In genomic region chr2:218568190-218569037, GRCh38 we compare ENCODE assay signal across 1 cellular context.
TF ChIP-seq lines count a peak whose summit lies in the region.

Gene CNOT9 (plus strand): TSS chr2:218568839. CDS start chr2:218568955, 116 bp downstream.
A gene with protein sequence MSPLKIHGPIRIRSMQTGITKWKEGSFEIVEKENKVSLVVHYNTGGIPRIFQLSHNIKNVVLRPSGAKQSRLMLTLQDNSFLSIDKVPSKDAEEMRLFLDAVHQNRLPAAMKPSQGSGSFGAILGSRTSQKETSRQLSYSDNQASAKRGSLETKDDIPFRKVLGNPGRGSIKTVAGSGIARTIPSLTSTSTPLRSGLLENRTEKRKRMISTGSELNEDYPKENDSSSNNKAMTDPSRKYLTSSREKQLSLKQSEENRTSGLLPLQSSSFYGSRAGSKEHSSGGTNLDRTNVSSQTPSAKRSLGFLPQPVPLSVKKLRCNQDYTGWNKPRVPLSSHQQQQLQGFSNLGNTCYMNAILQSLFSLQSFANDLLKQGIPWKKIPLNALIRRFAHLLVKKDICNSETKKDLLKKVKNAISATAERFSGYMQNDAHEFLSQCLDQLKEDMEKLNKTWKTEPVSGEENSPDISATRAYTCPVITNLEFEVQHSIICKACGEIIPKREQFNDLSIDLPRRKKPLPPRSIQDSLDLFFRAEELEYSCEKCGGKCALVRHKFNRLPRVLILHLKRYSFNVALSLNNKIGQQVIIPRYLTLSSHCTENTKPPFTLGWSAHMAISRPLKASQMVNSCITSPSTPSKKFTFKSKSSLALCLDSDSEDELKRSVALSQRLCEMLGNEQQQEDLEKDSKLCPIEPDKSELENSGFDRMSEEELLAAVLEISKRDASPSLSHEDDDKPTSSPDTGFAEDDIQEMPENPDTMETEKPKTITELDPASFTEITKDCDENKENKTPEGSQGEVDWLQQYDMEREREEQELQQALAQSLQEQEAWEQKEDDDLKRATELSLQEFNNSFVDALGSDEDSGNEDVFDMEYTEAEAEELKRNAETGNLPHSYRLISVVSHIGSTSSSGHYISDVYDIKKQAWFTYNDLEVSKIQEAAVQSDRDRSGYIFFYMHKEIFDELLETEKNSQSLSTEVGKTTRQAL (minus strand): TSS chr2:218568351. CDS start chr2:218558653, 9,698 bp downstream.

TF ChIP-seq in K562, 482 proteins besides CTCF, POLR2A, EP300 and RAD21 (continued from another document and continues in another):
- TF ChIP-seq, protein P1, sequence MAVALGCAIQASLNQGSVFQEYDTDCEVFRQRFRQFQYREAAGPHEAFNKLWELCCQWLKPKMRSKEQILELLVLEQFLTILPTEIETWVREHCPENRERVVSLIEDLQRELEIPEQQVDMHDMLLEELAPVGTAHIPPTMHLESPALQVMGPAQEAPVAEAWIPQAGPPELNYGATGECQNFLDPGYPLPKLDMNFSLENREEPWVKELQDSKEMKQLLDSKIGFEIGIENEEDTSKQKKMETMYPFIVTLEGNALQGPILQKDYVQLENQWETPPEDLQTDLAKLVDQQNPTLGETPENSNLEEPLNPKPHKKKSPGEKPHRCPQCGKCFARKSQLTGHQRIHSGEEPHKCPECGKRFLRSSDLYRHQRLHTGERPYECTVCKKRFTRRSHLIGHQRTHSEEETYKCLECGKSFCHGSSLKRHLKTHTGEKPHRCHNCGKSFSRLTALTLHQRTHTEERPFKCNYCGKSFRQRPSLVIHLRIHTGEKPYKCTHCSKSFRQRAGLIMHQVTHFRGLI (CRISPR knock-in tag; IDR thresholded peaks at IDR 0.05), result no peak
- TF ChIP-seq HLTF (IDR thresholded peaks at IDR 0.05) (0 out of 2 replicates have a peak, but pooled peaks have one; percentile 41), ZNF282 (CRISPR knock-in tag; IDR thresholded peaks at IDR 0.05) (0 out of 2 replicates have a peak, but pooled peaks have one; percentile 64), JUND (IDR thresholded peaks at IDR 0.05; ENCODE audit: borderline replicate concordance, low read depth, low read length) (peak; percentile 19; the same call in 1 of the 2 replicates), JUND (tag; IDR thresholded peaks at IDR 0.05; ENCODE audit: borderline replicate concordance, low read depth, low read length) (peak; percentile 27; the same call in 1 of the 3 replicates), CCNT2 (IDR thresholded peaks at IDR 0.05; ENCODE audit: borderline replicate concordance, extremely low read depth, insufficient read length, low read depth, low read length) (peak; percentile 54), ZNF717 (CRISPR knock-in tag; IDR thresholded peaks at IDR 0.05) (no peak), RHOXF2B (CRISPR knock-in tag; conservative IDR thresholded peaks at IDR 0.05) (no peak), RNF2 (IDR thresholded peaks at IDR 0.05) (peak; percentile 89), HDAC8 (tag; IDR thresholded peaks at IDR 0.05) (0 out of 2 replicates have a peak, but pooled peaks have one; percentile 48), POLR3G (IDR thresholded peaks at IDR 0.05; ENCODE audit: extremely low read depth, insufficient read length, insufficient replicate concordance) (no peak), ZBTB17 (CRISPR knock-in tag; IDR thresholded peaks at IDR 0.05) (peak; percentile 94), ZNF143 (CRISPR knock-in tag; IDR thresholded peaks at IDR 0.05) (peak; percentile 7; the same call in 1 of the 2 replicates), HCFC1 (IDR thresholded peaks at IDR 0.05; ENCODE audit: low read depth, low read length) (peak; percentile 51), ELF4 (CRISPR knock-in tag; IDR thresholded peaks at IDR 0.05) (no peak), GABPA (tag; conservative IDR thresholded peaks at IDR 0.05; ENCODE audit: low read depth) (peak; percentile 84), TARDBP (IDR thresholded peaks at IDR 0.05) (no peak), RBBP5 (IDR thresholded peaks at IDR 0.05; ENCODE audit: borderline replicate concordance, insufficient read depth, low read length, poor library complexity, severe bottlenecking) (peak; percentile 70), TAF9B (IDR thresholded peaks at IDR 0.05; ENCODE audit: partially characterized antibody) (peak; percentile 52), CTBP1 (IDR thresholded peaks at IDR 0.05; ENCODE audit: borderline replicate concordance) (0 out of 2 replicates have a peak, but pooled peaks have one; percentile 31), EGR1 (conservative IDR thresholded peaks at IDR 0.05) (peak; percentile 99), ZFX (CRISPR knock-in tag; IDR thresholded peaks at IDR 0.05) (peak; percentile 97), SREBF2 (CRISPR knock-in tag; IDR thresholded peaks at IDR 0.05) (0 out of 2 replicates have a peak, but pooled peaks have one; percentile 33), ZNF431 (CRISPR knock-in tag; IDR thresholded peaks at IDR 0.05) (peak; percentile 77), PREB (CRISPR knock-in tag; IDR thresholded peaks at IDR 0.05) (no peak), ARID2 (IDR thresholded peaks at IDR 0.05) (no peak), TRIM28 (IDR thresholded peaks at IDR 0.05) (no peak), KAT2B (IDR thresholded peaks at IDR 0.05; ENCODE audit: low read depth, low read length) (peak; percentile 21), MTF1 (CRISPR knock-in tag; IDR thresholded peaks at IDR 0.05; ENCODE audit: borderline replicate concordance) (no peak), ZNF212 (CRISPR knock-in tag; IDR thresholded peaks at IDR 0.05) (no peak), FOXO4 (CRISPR knock-in tag; IDR thresholded peaks at IDR 0.05) (no peak)
- TF ChIP-seq, protein P2, sequence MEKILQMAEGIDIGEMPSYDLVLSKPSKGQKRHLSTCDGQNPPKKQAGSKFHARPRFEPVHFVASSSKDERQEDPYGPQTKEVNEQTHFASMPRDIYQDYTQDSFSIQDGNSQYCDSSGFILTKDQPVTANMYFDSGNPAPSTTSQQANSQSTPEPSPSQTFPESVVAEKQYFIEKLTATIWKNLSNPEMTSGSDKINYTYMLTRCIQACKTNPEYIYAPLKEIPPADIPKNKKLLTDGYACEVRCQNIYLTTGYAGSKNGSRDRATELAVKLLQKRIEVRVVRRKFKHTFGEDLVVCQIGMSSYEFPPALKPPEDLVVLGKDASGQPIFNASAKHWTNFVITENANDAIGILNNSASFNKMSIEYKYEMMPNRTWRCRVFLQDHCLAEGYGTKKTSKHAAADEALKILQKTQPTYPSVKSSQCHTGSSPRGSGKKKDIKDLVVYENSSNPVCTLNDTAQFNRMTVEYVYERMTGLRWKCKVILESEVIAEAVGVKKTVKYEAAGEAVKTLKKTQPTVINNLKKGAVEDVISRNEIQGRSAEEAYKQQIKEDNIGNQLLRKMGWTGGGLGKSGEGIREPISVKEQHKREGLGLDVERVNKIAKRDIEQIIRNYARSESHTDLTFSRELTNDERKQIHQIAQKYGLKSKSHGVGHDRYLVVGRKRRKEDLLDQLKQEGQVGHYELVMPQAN (IDR thresholded peaks at IDR 0.05; ENCODE audit: borderline replicate concordance), result 0 out of 2 replicates have a peak, but pooled peaks have one; percentile 49
- TF ChIP-seq, protein P3, sequence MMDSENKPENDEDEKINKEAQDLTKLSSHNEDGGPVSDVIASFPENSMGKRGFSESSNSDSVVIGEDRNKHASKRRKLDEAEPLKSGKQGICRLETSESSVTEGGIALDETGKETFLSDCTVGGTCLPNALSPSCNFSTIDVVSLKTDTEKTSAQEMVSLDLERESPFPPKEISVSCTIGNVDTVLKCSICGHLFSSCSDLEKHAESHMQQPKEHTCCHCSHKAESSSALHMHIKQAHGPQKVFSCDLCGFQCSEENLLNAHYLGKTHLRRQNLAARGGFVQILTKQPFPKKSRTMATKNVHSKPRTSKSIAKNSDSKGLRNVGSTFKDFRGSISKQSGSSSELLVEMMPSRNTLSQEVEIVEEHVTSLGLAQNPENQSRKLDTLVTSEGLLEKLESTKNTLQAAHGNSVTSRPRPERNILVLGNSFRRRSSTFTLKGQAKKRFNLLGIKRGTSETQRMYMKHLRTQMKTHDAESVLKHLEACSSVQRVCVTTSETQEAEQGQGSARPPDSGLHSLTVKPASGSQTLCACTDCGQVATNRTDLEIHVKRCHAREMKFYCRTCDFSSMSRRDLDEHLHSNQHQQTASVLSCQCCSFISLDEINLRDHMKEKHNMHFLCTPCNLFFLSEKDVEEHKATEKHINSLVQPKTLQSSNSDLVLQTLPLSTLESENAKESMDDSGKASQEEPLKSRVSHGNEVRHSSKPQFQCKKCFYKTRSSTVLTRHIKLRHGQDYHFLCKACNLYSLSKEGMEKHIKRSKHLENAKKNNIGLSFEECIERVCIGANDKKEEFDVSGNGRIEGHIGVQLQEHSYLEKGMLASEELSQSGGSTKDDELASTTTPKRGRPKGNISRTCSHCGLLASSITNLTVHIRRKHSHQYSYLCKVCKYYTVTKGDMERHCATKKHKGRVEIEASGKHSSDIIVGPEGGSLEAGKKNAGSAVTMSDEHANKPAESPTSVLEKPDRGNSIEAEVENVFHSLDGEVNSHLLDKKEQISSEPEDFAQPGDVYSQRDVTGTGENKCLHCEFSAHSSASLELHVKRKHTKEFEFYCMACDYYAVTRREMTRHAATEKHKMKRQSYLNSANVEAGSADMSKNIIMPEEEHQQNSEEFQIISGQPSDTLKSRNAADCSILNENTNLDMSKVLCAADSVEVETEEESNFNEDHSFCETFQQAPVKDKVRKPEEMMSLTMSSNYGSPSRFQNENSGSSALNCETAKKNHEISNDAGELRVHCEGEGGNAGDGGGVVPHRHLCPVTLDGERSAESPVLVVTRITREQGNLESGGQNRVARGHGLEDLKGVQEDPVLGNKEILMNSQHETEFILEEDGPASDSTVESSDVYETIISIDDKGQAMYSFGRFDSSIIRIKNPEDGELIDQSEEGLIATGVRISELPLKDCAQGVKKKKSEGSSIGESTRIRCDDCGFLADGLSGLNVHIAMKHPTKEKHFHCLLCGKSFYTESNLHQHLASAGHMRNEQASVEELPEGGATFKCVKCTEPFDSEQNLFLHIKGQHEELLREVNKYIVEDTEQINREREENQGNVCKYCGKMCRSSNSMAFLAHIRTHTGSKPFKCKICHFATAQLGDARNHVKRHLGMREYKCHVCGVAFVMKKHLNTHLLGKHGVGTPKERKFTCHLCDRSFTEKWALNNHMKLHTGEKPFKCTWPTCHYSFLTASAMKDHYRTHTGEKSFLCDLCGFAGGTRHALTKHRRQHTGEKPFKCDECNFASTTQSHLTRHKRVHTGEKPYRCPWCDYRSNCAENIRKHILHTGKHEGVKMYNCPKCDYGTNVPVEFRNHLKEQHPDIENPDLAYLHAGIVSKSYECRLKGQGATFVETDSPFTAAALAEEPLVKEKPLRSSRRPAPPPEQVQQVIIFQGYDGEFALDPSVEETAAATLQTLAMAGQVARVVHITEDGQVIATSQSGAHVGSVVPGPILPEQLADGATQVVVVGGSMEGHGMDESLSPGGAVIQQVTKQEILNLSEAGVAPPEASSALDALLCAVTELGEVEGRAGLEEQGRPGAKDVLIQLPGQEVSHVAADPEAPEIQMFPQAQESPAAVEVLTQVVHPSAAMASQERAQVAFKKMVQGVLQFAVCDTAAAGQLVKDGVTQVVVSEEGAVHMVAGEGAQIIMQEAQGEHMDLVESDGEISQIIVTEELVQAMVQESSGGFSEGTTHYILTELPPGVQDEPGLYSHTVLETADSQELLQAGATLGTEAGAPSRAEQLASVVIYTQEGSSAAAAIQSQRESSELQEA (IDR thresholded peaks at IDR 0.05; ENCODE audit: low read depth), result peak; percentile 82
- TF ChIP-seq, protein P4, sequence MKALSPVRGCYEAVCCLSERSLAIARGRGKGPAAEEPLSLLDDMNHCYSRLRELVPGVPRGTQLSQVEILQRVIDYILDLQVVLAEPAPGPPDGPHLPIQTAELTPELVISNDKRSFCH (CRISPR knock-in tag; IDR thresholded peaks at IDR 0.05), result no peak
- TF ChIP-seq, protein P4 (tag; IDR thresholded peaks at IDR 0.05), result peak; percentile 36; the same call in 1 of the 2 replicates
- TF ChIP-seq, protein P5, sequence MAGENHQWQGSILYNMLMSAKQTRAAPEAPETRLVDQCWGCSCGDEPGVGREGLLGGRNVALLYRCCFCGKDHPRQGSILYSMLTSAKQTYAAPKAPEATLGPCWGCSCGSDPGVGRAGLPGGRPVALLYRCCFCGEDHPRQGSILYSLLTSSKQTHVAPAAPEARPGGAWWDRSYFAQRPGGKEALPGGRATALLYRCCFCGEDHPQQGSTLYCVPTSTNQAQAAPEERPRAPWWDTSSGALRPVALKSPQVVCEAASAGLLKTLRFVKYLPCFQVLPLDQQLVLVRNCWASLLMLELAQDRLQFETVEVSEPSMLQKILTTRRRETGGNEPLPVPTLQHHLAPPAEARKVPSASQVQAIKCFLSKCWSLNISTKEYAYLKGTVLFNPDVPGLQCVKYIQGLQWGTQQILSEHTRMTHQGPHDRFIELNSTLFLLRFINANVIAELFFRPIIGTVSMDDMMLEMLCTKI (IDR thresholded peaks at IDR 0.05; ENCODE audit: partially characterized antibody), result no peak
- TF ChIP-seq, protein P6, sequence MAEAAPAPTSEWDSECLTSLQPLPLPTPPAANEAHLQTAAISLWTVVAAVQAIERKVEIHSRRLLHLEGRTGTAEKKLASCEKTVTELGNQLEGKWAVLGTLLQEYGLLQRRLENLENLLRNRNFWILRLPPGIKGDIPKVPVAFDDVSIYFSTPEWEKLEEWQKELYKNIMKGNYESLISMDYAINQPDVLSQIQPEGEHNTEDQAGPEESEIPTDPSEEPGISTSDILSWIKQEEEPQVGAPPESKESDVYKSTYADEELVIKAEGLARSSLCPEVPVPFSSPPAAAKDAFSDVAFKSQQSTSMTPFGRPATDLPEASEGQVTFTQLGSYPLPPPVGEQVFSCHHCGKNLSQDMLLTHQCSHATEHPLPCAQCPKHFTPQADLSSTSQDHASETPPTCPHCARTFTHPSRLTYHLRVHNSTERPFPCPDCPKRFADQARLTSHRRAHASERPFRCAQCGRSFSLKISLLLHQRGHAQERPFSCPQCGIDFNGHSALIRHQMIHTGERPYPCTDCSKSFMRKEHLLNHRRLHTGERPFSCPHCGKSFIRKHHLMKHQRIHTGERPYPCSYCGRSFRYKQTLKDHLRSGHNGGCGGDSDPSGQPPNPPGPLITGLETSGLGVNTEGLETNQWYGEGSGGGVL (CRISPR knock-in tag; IDR thresholded peaks at IDR 0.05), result no peak
